ENCODE assay signal across 15 cellular contexts in genomic region chr2:225399509-225399908, GRCh38. TPM values are rescaled to one million over a fixed set of nuclear protein-coding genes. Genes with fewer than 3 reads are reported as not detected.
DNase-seq lines count a peak whose midpoint lies in the region; ATAC-seq and TF ChIP-seq lines count a peak whose summit lies in the region.
"Had no signal": no experiment of that assay in that cellular context is flagged by ENCODE, and none has a peak within 500 bp of the region (broad histone marks: within the 10 kb centered on the region; RNA-seq: fewer than 3 reads in every experiment).

Gene NYAP2, plus strand, starts transcription at chr2:225399710. Its CDS starts 9,171 bp downstream, at chr2:225408881.

- no peaks in the 10 kb centered on the region for H3K9me3 Mint-ChIP-seq in glutamatergic neuron (ENCODE audit: unreplicated experiment)
- H3K9me3 Mint-ChIP-seq: dendritic cell treated with granulocyte-macrophage colony-stimulating factor and Interleukin-4, amounts not matched to agents 40 ng/mL and 50 ng/mL, for 4 days; naive thymus-derived CD8-positive, alpha-beta T cell had no signal

- DNase-seq in COR-L47 (lab: John Stamatoyannopoulos, UW), result peak; percentile 76
- DNase-seq in NCI-H146 (lab: John Stamatoyannopoulos, UW), result peak; percentile 83
- peak; percentile 70 for DNase-seq in NCI-H524 treated with DMSO at 0.1 percent for 48 hours (lab: John Stamatoyannopoulos, UW)
- DNase-seq in glutamatergic neuron, result peak; percentile 54
- no peak for DNase-seq in coronary artery (ENCODE audit: low spot score)
- no peak for DNase-seq in stimulated activated CD4-positive, alpha-beta T cell treated with anti-CD3 and anti-CD28 coated beads, Interleukin-4, amount 100 ng/mL, for 4 hours
- DNase-seq: activated naive CD4-positive, alpha-beta T cell treated with anti-CD3 and anti-CD28 coated beads, Interleukin-2, amount 50 U/mL, for 16 hours; left cardiac atrium; upper lobe of left lung had no signal

- no peak for ATAC-seq in GM18861 (IDR thresholded peaks at IDR 0.05; ENCODE audit: unreplicated experiment)
- no peak for ATAC-seq in HG03460 (IDR thresholded peaks at IDR 0.05; ENCODE audit: unreplicated experiment)
- ATAC-seq: left cardiac atrium; naive thymus-derived CD8-positive, alpha-beta T cell had no signal

- no peak within 1 kb of the TSS for H3K4me3 ChIP-seq in coronary artery
- H3K4me3 ChIP-seq: smooth muscle cell, upper lobe of left lung had no signal

- H3K27me3 Mint-ChIP-seq in glutamatergic neuron (ENCODE audit: unreplicated experiment), result peaks cover 6% of the 10 kb centered on the region
- H3K27me3 Mint-ChIP-seq: dendritic cell treated with granulocyte-macrophage colony-stimulating factor and Interleukin-4, amounts not matched to agents 40 ng/mL and 50 ng/mL, for 4 days had no signal

- peak within 1 kb of the TSS; percentile 88 for H3K4me3 Mint-ChIP-seq in glutamatergic neuron (ENCODE audit: unreplicated experiment)
- H3K4me3 Mint-ChIP-seq: dendritic cell treated with granulocyte-macrophage colony-stimulating factor and Interleukin-4, amounts not matched to agents 40 ng/mL and 50 ng/mL, for 4 days; naive thymus-derived CD8-positive, alpha-beta T cell had no signal

- H3K36me3 Mint-ChIP-seq in glutamatergic neuron (ENCODE audit: unreplicated experiment), result no peaks in the 10 kb centered on the region
- H3K36me3 Mint-ChIP-seq: naive thymus-derived CD8-positive, alpha-beta T cell had no signal

- H3K27ac Mint-ChIP-seq in glutamatergic neuron (ENCODE audit: unreplicated experiment), result peak within 1 kb of the TSS; percentile 100
- H3K27ac Mint-ChIP-seq: dendritic cell treated with granulocyte-macrophage colony-stimulating factor and Interleukin-4, amounts not matched to agents 40 ng/mL and 50 ng/mL, for 4 days; naive thymus-derived CD8-positive, alpha-beta T cell had no signal

- H3K4me1 Mint-ChIP-seq in glutamatergic neuron (ENCODE audit: low read depth, unreplicated experiment), result peaks cover 38% of the 10 kb centered on the region
- H3K4me1 Mint-ChIP-seq: naive thymus-derived CD8-positive, alpha-beta T cell had no signal

- TF ChIP-seq CTCF in glutamatergic neuron (IDR thresholded peaks at IDR 0.05; ENCODE audit: partially characterized antibody, unreplicated experiment) (no peak), coronary artery (IDR thresholded peaks at IDR 0.05) (no peak)

- H3K27ac ChIP-seq in coronary artery, result no peak within 1 kb of the TSS
- H3K27ac ChIP-seq: upper lobe of left lung had no signal

RNA-seq across cellular contexts. Expression of gene NYAP2, which starts in this region (rescaled TPM):
- total RNA-seq in glutamatergic neuron (ENCODE audit: unreplicated experiment), result 0.32 TPM
- total RNA-seq: Daoy, left cardiac atrium, smooth muscle cell had no signal

Comparison
In these comparisons a context has a peak if more than half of its experiments do, and no peak if none do; other contexts are left out.
1. Peak in DNase-seq in glutamatergic neuron; RNA of the gene not detected or under 1 TPM.
2. DNase-seq: peak in COR-L47 (single experiment), NCI-H146 (single experiment) and NCI-H524 treated with DMSO at 0.1 percent for 48 hours (single experiment); none in coronary artery (single experiment) and stimulated activated CD4-positive, alpha-beta T cell treated with anti-CD3 and anti-CD28 coated beads, Interleukin-4, amount 100 ng/mL, for 4 hours (0 of 2).